In genomic region chr5:121189569-121190305, GRCh38 we compare ENCODE assay signal across 1 cellular context.
TF ChIP-seq lines count a peak whose summit lies in the region.

No MANE protein-coding gene starts in this region.

TF ChIP-seq in HepG2, 621 proteins besides CTCF, POLR2A, EP300 and RAD21 (continued from another document):
- no peak for TF ChIP-seq ZUFSP (CRISPR knock-in tag; IDR thresholded peaks at IDR 0.05; ENCODE audit: borderline replicate concordance)
- no peak for TF ChIP-seq DNMT1 (CRISPR knock-in tag; IDR thresholded peaks at IDR 0.05)
- TF ChIP-seq ZNF644 (CRISPR knock-in tag; IDR thresholded peaks at IDR 0.05; ENCODE audit: low read depth): no peak
